ENCODE assay signal across 8 cellular contexts in the genomic region with DNA sequence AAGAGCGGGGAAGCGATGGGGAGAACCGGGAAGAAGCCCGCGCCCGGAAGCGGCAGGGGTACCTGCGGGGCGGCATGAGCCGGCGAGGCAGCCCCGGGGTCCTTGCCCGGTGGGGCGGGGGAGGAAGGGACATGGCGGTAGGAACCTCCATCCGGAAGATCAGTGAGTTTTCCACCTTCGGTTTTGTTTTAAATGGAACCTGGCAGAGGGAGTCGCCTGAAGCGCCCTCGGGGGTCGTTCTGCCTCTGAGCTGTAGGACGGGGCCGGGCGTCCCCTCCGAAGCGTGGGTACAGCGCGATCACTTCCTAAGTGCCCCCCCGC. TPM values are rescaled to one million over a fixed set of nuclear protein-coding genes. Genes with fewer than 3 reads are reported as not detected.
DNase-seq lines count a peak whose midpoint lies in the region; ATAC-seq and TF ChIP-seq lines count a peak whose summit lies in the region.

No MANE protein-coding gene starts in this region.

- TF ChIP-seq CTCF in LNCaP clone FGC (IDR thresholded peaks at IDR 0.05; ENCODE audit: control insufficient read depth, extremely low read depth, insufficient read depth) (no peak), coronary artery (IDR thresholded peaks at IDR 0.05) (no peak)

- H3K27me3 Mint-ChIP-seq in CD4-positive, CD25-positive, alpha-beta regulatory T cell, result no peaks in the 10 kb centered on the region
- H3K27me3 Mint-ChIP-seq in natural killer cell treated with Interleukin-12 subunit alpha and Interleukin-12 subunit beta and Interleukin-15 and Interleukin-18, amount 100 ng/mL, for 72 hours, result peaks cover 0 to 2% of the 10 kb centered on the region in 2 donors

- peaks cover 2% of the 10 kb centered on the region for H3K36me3 ChIP-seq in CD4-positive, CD25-positive, alpha-beta regulatory T cell (ENCODE audit: control insufficient read depth, insufficient read depth, low read length)

- H3K27ac Mint-ChIP-seq in CD4-positive, CD25-positive, alpha-beta regulatory T cell, result peak overlapping the region; percentile 51 to 62 (median 60)
- H3K27ac Mint-ChIP-seq in natural killer cell treated with Interleukin-12 subunit alpha and Interleukin-12 subunit beta and Interleukin-15 and Interleukin-18, amount 100 ng/mL, for 72 hours, result peak overlapping the region; percentile 76 to 81

- ATAC-seq in CD4-positive, CD25-positive, alpha-beta regulatory T cell (ENCODE audit: low read depth in 2 of 2), result no peak
- ATAC-seq in GM19438 (IDR thresholded peaks at IDR 0.05; ENCODE audit: low read depth, unreplicated experiment), result peak; percentile 5
- ATAC-seq in natural killer cell treated with Interleukin-12 subunit alpha and Interleukin-12 subunit beta and Interleukin-15 and Interleukin-18, amount 100 ng/mL, for 72 hours, result peak in 1 of 2 donors; percentile 5
- no peak for ATAC-seq in GM21825 (IDR thresholded peaks at IDR 0.05; ENCODE audit: unreplicated experiment)

- no peaks in the 10 kb centered on the region for H3K36me3 Mint-ChIP-seq in CD4-positive, CD25-positive, alpha-beta regulatory T cell
- H3K36me3 Mint-ChIP-seq in natural killer cell treated with Interleukin-12 subunit alpha and Interleukin-12 subunit beta and Interleukin-15 and Interleukin-18, amount 100 ng/mL, for 72 hours, result peaks cover 23% of the 10 kb centered on the region

- no peaks in the 10 kb centered on the region for H3K27me3 ChIP-seq in CD4-positive, CD25-positive, alpha-beta regulatory T cell (ENCODE audit: control insufficient read depth, insufficient read depth, low read length)

- peak overlapping the region; percentile 61 for H3K27ac ChIP-seq in CD4-positive, CD25-positive, alpha-beta regulatory T cell (ENCODE audit: insufficient read depth, low read length, poor library complexity, severe bottlenecking)
- peak overlapping the region; percentile 72 to 73 for H3K27ac ChIP-seq in coronary artery

- H3K4me3 ChIP-seq in CD4-positive, CD25-positive, alpha-beta regulatory T cell (ENCODE audit: low read depth, low read length), result peak overlapping the region; percentile 57
- H3K4me3 ChIP-seq in LNCaP clone FGC (ENCODE audit: low read depth, low read length), result peak overlapping the region; percentile 89
- H3K4me3 ChIP-seq in coronary artery, result peak overlapping the region; percentile 93

- H3K9me3 ChIP-seq in CD4-positive, CD25-positive, alpha-beta regulatory T cell (ENCODE audit: control insufficient read depth in 2 of 2, low read length in 2 of 2), result no peaks in the 10 kb centered on the region

- peaks cover 22% of the 10 kb centered on the region for H3K4me1 ChIP-seq in CD4-positive, CD25-positive, alpha-beta regulatory T cell (ENCODE audit: control insufficient read depth, insufficient read depth, low read length, poor library complexity, severe bottlenecking)

- no peaks in the 10 kb centered on the region for H3K9me3 Mint-ChIP-seq in CD4-positive, CD25-positive, alpha-beta regulatory T cell
- no peaks in the 10 kb centered on the region for H3K9me3 Mint-ChIP-seq in natural killer cell treated with Interleukin-12 subunit alpha and Interleukin-12 subunit beta and Interleukin-15 and Interleukin-18, amount 100 ng/mL, for 72 hours

- peaks cover 13 to 38% (median 25%) of the 10 kb centered on the region in 4 donors for H3K4me1 Mint-ChIP-seq in CD4-positive, CD25-positive, alpha-beta regulatory T cell
- peaks cover 26 to 35% of the 10 kb centered on the region in 2 donors for H3K4me1 Mint-ChIP-seq in natural killer cell treated with Interleukin-12 subunit alpha and Interleukin-12 subunit beta and Interleukin-15 and Interleukin-18, amount 100 ng/mL, for 72 hours (ENCODE audit: low read depth in 2 of 2)

- H3K4me3 Mint-ChIP-seq in CD4-positive, CD25-positive, alpha-beta regulatory T cell, result peak overlapping the region; percentile 89 to 97 (median 93)
- peak overlapping the region; percentile 93 for H3K4me3 Mint-ChIP-seq in natural killer cell treated with Interleukin-12 subunit alpha and Interleukin-12 subunit beta and Interleukin-15 and Interleukin-18, amount 100 ng/mL, for 72 hours

- no peak for DNase-seq in CD4-positive, CD25-positive, alpha-beta regulatory T cell
- DNase-seq in LNCaP clone FGC (ENCODE audit: low read depth) (no peak), coronary artery (ENCODE audit: low spot score) (no peak), NCI-H82 (lab: John Stamatoyannopoulos, UW) (no peak)
- DNase-seq in natural killer cell treated with Interleukin-12 subunit alpha and Interleukin-12 subunit beta and Interleukin-15 and Interleukin-18, amount 100 ng/mL, for 72 hours (ENCODE audit: low spot score), result no peak
- DNase-seq in effector CD4-positive, alpha-beta T cell, result no peak

RNA-seq across cellular contexts. Expression of gene PFKP, which starts 0.5 kb away (rescaled TPM):
- total RNA-seq in CD4-positive, CD25-positive, alpha-beta regulatory T cell, result 103 TPM
- polyA plus RNA-seq in CD4-positive, CD25-positive, alpha-beta regulatory T cell, result 10 to 100 TPM; 43.1 to 56.8 (median 50.5) TPM
- total RNA-seq in natural killer cell treated with Interleukin-12 subunit alpha and Interleukin-12 subunit beta and Interleukin-15 and Interleukin-18, amount 100 ng/mL, for 72 hours, result 100 to 1,000 TPM; 199 to 239 TPM
